In the genomic region with DNA sequence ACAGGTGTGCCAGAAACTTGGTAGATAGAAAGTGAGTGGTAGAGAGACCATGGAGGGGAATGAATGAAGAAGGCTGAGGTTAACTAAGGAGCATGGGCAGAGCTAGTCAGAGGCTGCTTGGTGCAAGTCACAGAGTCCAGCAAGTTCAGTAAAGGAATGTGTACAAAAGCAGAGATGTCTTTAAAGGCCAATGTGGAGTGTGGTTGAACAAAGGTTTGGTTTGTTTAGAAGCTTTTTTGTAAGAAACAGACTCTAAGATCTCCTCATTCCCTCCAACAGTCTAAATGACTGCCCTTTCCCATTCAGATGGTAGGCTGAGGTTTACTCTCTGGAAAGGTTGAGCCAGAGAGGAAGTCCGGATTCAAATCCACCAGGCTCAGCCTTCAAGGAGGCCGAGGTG, we compare ENCODE assay signal across 19 cellular contexts.
"Had no signal": no experiment of that assay in that cellular context is flagged by ENCODE, and none has a peak within 500 bp of the region (broad histone marks: within the 10 kb centered on the region; RNA-seq: fewer than 3 reads in every experiment).

No MANE protein-coding gene starts in this region.

- H3K9me3 ChIP-seq: heart left ventricle, right lobe of liver had no signal

- H3K9me3 Mint-ChIP-seq: activated naive CD4-positive, alpha-beta T cell treated with anti-CD3 and anti-CD28 coated beads, Interleukin-2, amount 50 U/mL, for 24 hours; activated T-helper 1 cell treated with anti-CD3 and anti-CD28 coated beads, Interleukin-12 subunit alpha, Interleukin-12 subunit beta, Interleukin-2, Interleukin-4 antibody, amounts not matched to agents 30 ng/mL and 10 ng/mL and 1 ng/mL, durations not matched to agents 14 hours and 24 hours and 36 hours; memory B cell; nephron progenitor cell; stimulated activated naive B cell treated with anti-CD40 and anti-IgM and Interleukin-4, amounts not matched to agents 10 μg/mL and 1 μg/mL and 100 μg/mL, for 72 hours had no signal

- H3K27me3 ChIP-seq: heart left ventricle, right lobe of liver had no signal

- H3K36me3 Mint-ChIP-seq: activated naive CD4-positive, alpha-beta T cell treated with anti-CD3 and anti-CD28 coated beads, Interleukin-2, amount 50 U/mL, for 24 hours; memory B cell; stimulated activated naive B cell treated with anti-CD40 and anti-IgM and Interleukin-4, amounts not matched to agents 10 μg/mL and 1 μg/mL and 100 μg/mL, for 72 hours had no signal

- H3K4me3 ChIP-seq: heart left ventricle, right lobe of liver had no signal

- H3K4me3 Mint-ChIP-seq: activated CD8-positive, alpha-beta T cell treated with anti-CD3 and anti-CD28 coated beads, Interleukin-2, amount 10 ng/mL, durations not matched to agents 7 days and 5 days; activated naive CD4-positive, alpha-beta T cell treated with anti-CD3 and anti-CD28 coated beads, Interleukin-2, amount 50 U/mL, for 24 hours; activated T-helper 1 cell treated with anti-CD3 and anti-CD28 coated beads, Interleukin-12 subunit alpha, Interleukin-12 subunit beta, Interleukin-2, Interleukin-4 antibody, amounts not matched to agents 30 ng/mL and 10 ng/mL and 1 ng/mL, durations not matched to agents 14 hours and 24 hours and 36 hours; memory B cell; nephron progenitor cell; stimulated activated naive B cell treated with anti-CD40 and anti-IgM and Interleukin-4, amounts not matched to agents 10 μg/mL and 1 μg/mL and 100 μg/mL, for 72 hours had no signal

- H3K27ac ChIP-seq: right lobe of liver had no signal

- H3K27me3 Mint-ChIP-seq: activated naive CD4-positive, alpha-beta T cell treated with anti-CD3 and anti-CD28 coated beads, Interleukin-2, amount 50 U/mL, for 24 hours; memory B cell had no signal

- H3K27ac Mint-ChIP-seq: activated CD8-positive, alpha-beta T cell treated with anti-CD3 and anti-CD28 coated beads, Interleukin-2, amount 10 ng/mL, durations not matched to agents 7 days and 5 days; activated T-helper 1 cell treated with anti-CD3 and anti-CD28 coated beads, Interleukin-12 subunit alpha, Interleukin-12 subunit beta, Interleukin-2, Interleukin-4 antibody, amounts not matched to agents 30 ng/mL and 10 ng/mL and 1 ng/mL, durations not matched to agents 14 hours and 24 hours and 36 hours; memory B cell; nephron progenitor cell; stimulated activated naive B cell treated with anti-CD40 and anti-IgM and Interleukin-4, amounts not matched to agents 10 μg/mL and 1 μg/mL and 100 μg/mL, for 72 hours had no signal

- H3K36me3 ChIP-seq: right lobe of liver had no signal

- DNase-seq: activated CD4-positive, alpha-beta T cell treated with anti-CD3 and anti-CD28 coated beads for 1 hour; activated CD4-positive, alpha-beta T cell treated with anti-CD3 and anti-CD28 coated beads, Interleukin-2, amount 50 U/mL, for 1 hour; activated CD8-positive, alpha-beta T cell treated with anti-CD3 and anti-CD28 coated beads, Interleukin-2, amount 10 ng/mL, durations not matched to agents 7 days and 5 days; activated gamma-delta T cell treated with Interleukin-2 at 50 U/mL for 16 hours; dermis blood vessel endothelial cell; effector CD8-positive, alpha-beta T cell; heart left ventricle; islet precursor cell; left cardiac atrium; nephron progenitor cell; occipital lobe; right lobe of liver; small intestine; stimulated activated CD4-positive, alpha-beta T cell treated with anti-CD3 and anti-CD28 coated beads, Interleukin-15, amount 100 ng/mL, for 24 hours; stimulated activated naive B cell treated with anti-CD40 and anti-IgM and Interleukin-4, amounts not matched to agents 10 μg/mL and 1 μg/mL and 100 μg/mL, for 72 hours; T-helper 9 cell had no signal

- H3K4me1 ChIP-seq: right lobe of liver had no signal
